ENCODE assay signal across 8 cellular contexts in the genomic region with DNA sequence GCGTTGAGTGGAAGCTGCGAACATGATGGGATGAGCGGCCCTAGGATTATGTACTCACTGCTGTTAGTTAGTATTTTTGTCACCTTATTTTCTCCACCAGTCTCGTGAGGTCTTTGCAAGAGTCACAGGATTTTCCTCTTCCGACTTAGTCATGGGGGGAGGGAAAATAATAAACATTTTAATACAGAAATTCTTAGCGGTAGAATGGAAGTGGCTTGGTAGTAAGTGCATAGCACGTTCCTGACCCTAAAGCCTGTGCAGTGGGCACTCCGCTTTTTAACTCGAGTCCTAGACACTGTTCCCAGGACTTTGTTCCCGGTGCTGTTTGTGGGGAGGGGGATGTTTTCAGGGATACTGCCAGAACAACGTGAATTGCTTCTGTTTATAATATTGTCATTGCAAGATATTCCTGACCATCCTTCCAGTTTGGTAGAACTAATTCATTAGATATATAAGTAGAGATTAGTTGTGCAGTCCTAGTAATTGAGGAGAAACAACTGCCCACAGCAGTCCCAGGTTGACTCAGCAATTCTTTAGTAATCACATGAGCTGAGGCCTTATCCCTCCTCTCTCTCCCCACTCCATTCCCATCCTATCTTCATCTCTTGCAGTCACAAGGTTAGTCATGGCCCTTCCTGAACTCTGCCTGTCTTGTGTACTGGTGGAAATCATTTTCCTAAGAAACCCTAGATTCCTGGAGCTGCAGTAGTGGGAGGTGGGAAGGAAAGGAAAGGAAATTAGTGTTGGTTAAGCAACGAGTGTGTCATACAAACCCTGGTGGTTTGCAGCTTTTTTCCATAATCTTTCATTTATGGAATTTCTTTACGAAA. TPM values are rescaled to one million over a fixed set of nuclear protein-coding genes. Genes with fewer than 3 reads are reported as not detected.
DNase-seq lines count a peak whose midpoint lies in the region; ATAC-seq, FAIRE-seq and TF ChIP-seq lines count a peak whose summit lies in the region.

No MANE protein-coding gene starts in this region.

- H3K9me3 ChIP-seq in IMR-90 (ENCODE audit: control insufficient read depth, insufficient read depth, low read length) (no peaks in the 10 kb centered on the region), K562 (replicated peaks; ENCODE audit: control insufficient read depth, insufficient read depth, low read depth, low read length) (no peaks in the 10 kb centered on the region)

- BruUV-seq in IMR-90 (replicated peaks; lab: Mats Ljungman, UMichigan), result no TSS peak
- no TSS peak for BruUV-seq in K562 (replicated peaks; lab: Mats Ljungman, UMichigan)

- no peak overlapping the region for H3K4me3 Mint-ChIP-seq in natural killer cell treated with Interleukin-12 subunit alpha and Interleukin-12 subunit beta and Interleukin-15 and Interleukin-18, amount 100 ng/mL, for 72 hours

- peaks cover 3% of the 10 kb centered on the region; the same call in 1 of the 2 replicates for H3K9me1 ChIP-seq in IMR-90 (ENCODE audit: insufficient read depth, low read length)
- no peaks in the 10 kb centered on the region for H3K9me1 ChIP-seq in K562 (ENCODE audit: control insufficient read depth, insufficient read depth, low read length)

- H2AK5ac ChIP-seq in IMR-90 (ENCODE audit: low read depth, low read length), result peak overlapping the region; percentile 72; the same call in 1 of the 2 replicates

- POLR2A ChIA-PET in IMR-90 (lab: Charles Lee; ENCODE audit: unreplicated experiment) (interaction anchor here (0.6 to 1.0 kb wide), 4 partner anchors 172 to 300 kb away, joined by 3 to 8 read pairs (median 4); a partner anchor contains a TSS), K562 (lab: Yijun Ruan, JAX) (interaction anchor here (0.6 to 0.9 kb wide), 4 partner anchors 10 to 259 kb away, joined by 3 to 5 read pairs (median 3); no protein-coding TSS in a partner anchor)

- H3K4ac ChIP-seq in IMR-90 (ENCODE audit: low read depth, low read length), result peak overlapping the region; percentile 81

- DNase-seq in GM04503 (ENCODE audit: low read depth) (peak; percentile 53), IMR-90 (peak; percentile 94), K562 (ENCODE audit: extremely low read depth in 1 of 4, low spot score in 3 of 4) (peak; percentile 20 to 71 (median 36)), left kidney (ENCODE audit: low read depth, low spot score) (peak; percentile 23), urothelium cell line (ENCODE audit: low spot score) (peak; percentile 44), left lobe of liver (ENCODE audit: low spot score) (no peak)
- no peak for DNase-seq in natural killer cell treated with Interleukin-12 subunit alpha and Interleukin-12 subunit beta and Interleukin-15 and Interleukin-18, amount 100 ng/mL, for 72 hours (ENCODE audit: low spot score)

- intact Hi-C loops in IMR-90 (cut with micrococcal nuclease), result loop anchor here (1.0 to 5.0 kb wide), 7 partner anchors 45 to 357 kb away; a partner anchor contains a TSS
- intact Hi-C loops in K562 (cut with micrococcal nuclease), result loop anchor here (5.0 kb wide), 1 partner anchor 45 kb away; no protein-coding TSS in a partner anchor

- H2BK20ac ChIP-seq in IMR-90 (ENCODE audit: low read depth, low read length), result peak overlapping the region; percentile 70; the same call in 1 of the 2 replicates

- peak overlapping the region; percentile 62 to 84; a peak in 3 of 4 replicates for H4K8ac ChIP-seq in IMR-90 (ENCODE audit: low read depth in 2 of 2, low read length in 2 of 2)

- no peak overlapping the region for H3K27ac Mint-ChIP-seq in natural killer cell treated with Interleukin-12 subunit alpha and Interleukin-12 subunit beta and Interleukin-15 and Interleukin-18, amount 100 ng/mL, for 72 hours

- H3K4me3 ChIP-seq in IMR-90 (ENCODE audit: insufficient read depth, low read depth, low read length) (peak overlapping the region; percentile 83), K562 (peak overlapping the region; percentile 84)

- no peak for TF ChIP-seq CTCF in IMR-90 (conservative IDR thresholded peaks at IDR 0.05; ENCODE audit: low read depth, low read length)
- no peak for TF ChIP-seq CTCF in K562 (IDR thresholded peaks at IDR 0.05 in 2 of 3, conservative IDR thresholded peaks at IDR 0.05 in 1 of 3; ENCODE audit: insufficient read depth in 2 of 3, low read depth in 1 of 3, low read length in 3 of 3)

- in situ Hi-C loops in IMR-90 (cut with MboI; ENCODE audit: low sequenced_read_pairs), result loop anchor here (5.0 to 25.0 kb wide), 3 partner anchors 260 to 345 kb away; a partner anchor contains a TSS
- in situ Hi-C loops in K562 (cut with MboI), result no loop called here

- H3K9ac ChIP-seq in IMR-90 (ENCODE audit: low read depth, low read length) (peak overlapping the region; percentile 87), K562 (ENCODE audit: insufficient read depth in 1 of 2, low read depth in 2 of 2, low read length in 2 of 2) (peak overlapping the region; percentile 93 to 95)

- H3K79me2 ChIP-seq in K562 (ENCODE audit: control insufficient read depth, insufficient read depth, low read length), result peaks cover 81% of the 10 kb centered on the region

- peak overlapping the region; percentile 83 for H2BK5ac ChIP-seq in IMR-90 (ENCODE audit: low read depth, low read length, poor library complexity, severe bottlenecking)

- no CpG with 5 or more reads among the region's 13 CpGs for WGBS in IMR-90 (ENCODE audit: extremely low coverage in 2 of 2, insufficient read length in 1 of 2), 2 experiments
- 2% methylated on average over 12 of the region's 13 CpGs for WGBS in K562 (ENCODE audit: insufficient coverage, low coverage, missing lambda C conversion rate)

- H3K36me3 ChIP-seq in IMR-90 (ENCODE audit: control insufficient read depth, insufficient read depth, low read length) (peaks cover 8% of the 10 kb centered on the region), K562 (ENCODE audit: control insufficient read depth, insufficient read depth, low read length) (peaks cover 55% of the 10 kb centered on the region; the same call in 2 of the 3 replicates)

- ATAC-seq in IMR-90 (ENCODE audit: low read depth) (peak; percentile 64), K562 (peak; percentile 72), left lobe of liver (no peak)
- no peak for ATAC-seq in activated CD4-positive, CD25-positive, alpha-beta regulatory T cell treated with anti-CD3 and anti-CD28 coated beads, Interleukin-2, amount 50 U/mL, for 24 hours
- no peak for ATAC-seq in natural killer cell treated with Interleukin-12 subunit alpha and Interleukin-12 subunit beta and Interleukin-15 and Interleukin-18, amount 100 ng/mL, for 72 hours

- CTCF ChIA-PET in IMR-90 (lab: Yijun Ruan, JAX), result interaction anchor here (1.1 kb wide), 1 partner anchor 14 kb away, joined by 4 read pairs; no protein-coding TSS in a partner anchor
- CTCF ChIA-PET in K562 (lab: Yijun Ruan, JAX; ENCODE audit: low intra/inter-chr PET ratio), result no interaction called here

- H3K4me1 Mint-ChIP-seq in natural killer cell treated with Interleukin-12 subunit alpha and Interleukin-12 subunit beta and Interleukin-15 and Interleukin-18, amount 100 ng/mL, for 72 hours (ENCODE audit: low read depth in 2 of 2), result peaks cover 4 to 9% of the 10 kb centered on the region in 2 donors

- H3K9me3 Mint-ChIP-seq in natural killer cell treated with Interleukin-12 subunit alpha and Interleukin-12 subunit beta and Interleukin-15 and Interleukin-18, amount 100 ng/mL, for 72 hours, result no peaks in the 10 kb centered on the region

- peak overlapping the region; percentile 2; the same call in 2 of the 3 replicates for H2BK15ac ChIP-seq in IMR-90 (ENCODE audit: low read depth, low read length)

- H3K56ac ChIP-seq in IMR-90 (ENCODE audit: extremely low read depth, insufficient read depth, low read length), result peak overlapping the region; percentile 74

- H2AK9ac ChIP-seq in IMR-90 (replicated peaks; ENCODE audit: low read depth, low read length, poor library complexity), result peak overlapping the region; percentile 94

- peak overlapping the region; percentile 67 for H2BK120ac ChIP-seq in IMR-90 (ENCODE audit: low read depth, low read length)

- H4K91ac ChIP-seq in IMR-90 (ENCODE audit: insufficient read depth, low read depth, low read length), result peak overlapping the region; percentile 34

- dilution Hi-C loops in IMR-90 (cut with HindIII; ENCODE audit: low sequenced_read_pairs, unreplicated experiment), result no loop called here

- no peaks in the 10 kb centered on the region for H3K27me3 Mint-ChIP-seq in natural killer cell treated with Interleukin-12 subunit alpha and Interleukin-12 subunit beta and Interleukin-15 and Interleukin-18, amount 100 ng/mL, for 72 hours

- peak overlapping the region; percentile 34 for H4K5ac ChIP-seq in IMR-90 (ENCODE audit: low read depth, low read length)

- H2AFZ ChIP-seq in IMR-90 (replicated peaks; ENCODE audit: low read length, poor library complexity), result peak overlapping the region; percentile 98
- peak overlapping the region; percentile 96 for H2AFZ ChIP-seq in K562 (ENCODE audit: low read depth, low read length)

- H3K4me2 ChIP-seq in IMR-90 (ENCODE audit: low read depth, low read length) (peak overlapping the region; percentile 93), K562 (ENCODE audit: insufficient read depth, low read length) (peak overlapping the region; percentile 81)

- H4K20me1 ChIP-seq in IMR-90 (ENCODE audit: insufficient read depth, low read length) (no peaks in the 10 kb centered on the region), K562 (replicated peaks; ENCODE audit: control insufficient read depth, insufficient read depth, low read length) (no peaks in the 10 kb centered on the region)

- FAIRE-seq in K562 (lab: Jason Lieb, UNC), result peak; percentile 86
- peak; percentile 48 for FAIRE-seq in urothelium cell line (lab: Jason Lieb, UNC)

- H3K23ac ChIP-seq in IMR-90 (ENCODE audit: low read depth, low read length), result peak overlapping the region; percentile 84

- TF ChIP-seq RAD21 in IMR-90 (IDR thresholded peaks at IDR 0.05; ENCODE audit: low read length) (peak; percentile 4; the same call in 1 of the 2 replicates), K562 (CRISPR knock-in tag; conservative IDR thresholded peaks at IDR 0.05 in 1 of 2, IDR thresholded peaks at IDR 0.05 in 1 of 2) (no peak)

- H3K4me1 ChIP-seq in IMR-90 (ENCODE audit: control insufficient read depth, insufficient read depth, low read length) (no peaks in the 10 kb centered on the region; the same call in 1 of the 2 replicates), K562 (replicated peaks in 1 of 2; ENCODE audit: control insufficient read depth in 2 of 2, insufficient read depth in 2 of 2, low read length in 2 of 2) (peaks cover 0 to 8% of the 10 kb centered on the region in 2 experiments; a peak in 3 of 5 replicates)

- H3K27me3 ChIP-seq in IMR-90 (ENCODE audit: control insufficient read depth, insufficient read depth, low read length), result no peaks in the 10 kb centered on the region
- H3K27me3 ChIP-seq in K562 (ENCODE audit: control insufficient read depth in 2 of 2, insufficient read depth in 2 of 2, low read length in 2 of 2), result no peaks in the 10 kb centered on the region

- no peaks in the 10 kb centered on the region for H3K36me3 Mint-ChIP-seq in natural killer cell treated with Interleukin-12 subunit alpha and Interleukin-12 subunit beta and Interleukin-15 and Interleukin-18, amount 100 ng/mL, for 72 hours

- H3K79me1 ChIP-seq in IMR-90 (ENCODE audit: low read depth in 1 of 2, low read length in 2 of 2), result peaks cover 16 to 60% of the 10 kb centered on the region in 2 experiments

- TF ChIP-seq POLR2A in IMR-90 (IDR thresholded peaks at IDR 0.05; ENCODE audit: low read depth, low read length), result peak; percentile 44
- TF ChIP-seq POLR2A in K562 (conservative IDR thresholded peaks at IDR 0.05), result no peak; the same call in 1 of the 2 replicates

- peak overlapping the region; percentile 89 for H3K27ac ChIP-seq in IMR-90 (ENCODE audit: insufficient read depth, low read length)
- H3K27ac ChIP-seq in K562 (ENCODE audit: extremely low read depth, low read depth, low read length), result peak overlapping the region; percentile 86

- peak overlapping the region; percentile 58 for H3K18ac ChIP-seq in IMR-90 (ENCODE audit: low read depth, low read length)

- peak overlapping the region; percentile 87 for H3K14ac ChIP-seq in IMR-90 (replicated peaks; ENCODE audit: low read depth, low read length)

- peak; percentile 60 for TF ChIP-seq EP300 in K562 (IDR thresholded peaks at IDR 0.05; ENCODE audit: low read length)

RNA-seq across cellular contexts. Expression of a gene that starts 0.8 kb away (rescaled TPM):
- total RNA-seq in IMR-90 (2012; rRNA removed) (18.3 and 38.9 TPM in 2 replicates), K562 (2014; rRNA removed) (10.0 and 16.5 TPM in 2 replicates), K562 (2014; rRNA removed; fragmentation: Illumina TruSeq; extraction: Trizol) (19.6 and 23.7 TPM in 2 replicates), K562 (2015; rRNA removed; fragmentation: Illumina TruSeq; extraction: Trizol) (35.3 and 40.3 TPM in 2 replicates), K562 (2021) (9.8 and 14.6 TPM in 2 replicates), left lobe of liver (3.1 TPM)
- polyA plus RNA-seq in IMR-90 (2012; rRNA removed) (12.1 and 15.5 TPM in 2 replicates), K562 (2011; rRNA removed) (15.7 and 17.6 TPM in 2 replicates), K562 (2014; fragmentation: Illumina TruSeq; extraction: Trizol) (12.5 and 16.1 TPM in 2 replicates), K562 (2014; fragmentation: Nextera tagmentation; extraction: Ambion mirVana) (10 to 100 TPM; 34.6 to 38.7 TPM), K562 (2014; rRNA removed) (12.7 and 13.2 TPM in 2 replicates)
- polyA plus RNA-seq in IMR-90 (2012; cell fraction: cytosol; rRNA removed), result 3.2 and 5.1 TPM in 2 replicates
- polyA plus RNA-seq in IMR-90 (2012; cell fraction: nucleus; rRNA removed; ENCODE audit: low replicate concordance), result 10.6 and 31.2 TPM in 2 replicates
- total RNA-seq in K562 (2011; cell fraction: chromatin; rRNA removed; ENCODE audit: low replicate concordance), result 27.6 and 96.5 TPM in 2 replicates
- 12.3 and 18.2 TPM in 2 replicates for total RNA-seq in K562 (2011; cell fraction: nucleolus; rRNA removed)
- 43.3 and 56.6 TPM in 2 replicates for total RNA-seq in K562 (2011; cell fraction: nucleoplasm; rRNA removed)
- 4.2 and 11.4 TPM in 2 replicates for polyA plus RNA-seq in K562 (2011; cell fraction: cytosol; rRNA removed)
- 11.3 and 24.9 TPM in 2 replicates for polyA plus RNA-seq in K562 (2011; cell fraction: nucleus; rRNA removed)
- polyA plus RNA-seq in K562 (2012), result 23.7 and 25.9 TPM in 2 replicates
- 23.5 and 30.1 TPM in 2 replicates for polyA minus RNA-seq in K562 (2011; rRNA and poly(A)+ RNA removed)
- 7.0 and 9.6 TPM in 2 replicates for polyA minus RNA-seq in K562 (2011; cell fraction: cytosol; rRNA and poly(A)+ RNA removed)
- 21.9 and 46.2 TPM in 2 replicates for polyA minus RNA-seq in K562 (2011; cell fraction: nucleus; rRNA and poly(A)+ RNA removed)
- 1 to 10 TPM; 5.1 to 9.1 TPM for total RNA-seq in natural killer cell treated with Interleukin-12 subunit alpha and Interleukin-12 subunit beta and Interleukin-15 and Interleukin-18, amount 100 ng/mL, for 72 hours

RNA-seq across cellular contexts. Expression of a gene that starts 1.0 kb away (rescaled TPM):
- total RNA-seq in IMR-90 (2012; rRNA removed), result 10.4 and 15.6 TPM in 2 replicates
- polyA plus RNA-seq in IMR-90 (2012; rRNA removed), result 4.0 and 5.0 TPM in 2 replicates
- 0.90 and 2.0 TPM in 2 replicates for polyA plus RNA-seq in IMR-90 (2012; cell fraction: cytosol; rRNA removed)
- 0.46 and 3.1 TPM in 2 replicates for polyA plus RNA-seq in IMR-90 (2012; cell fraction: nucleus; rRNA removed; ENCODE audit: low replicate concordance)
- total RNA-seq in K562 (2011; cell fraction: chromatin; rRNA removed; ENCODE audit: low replicate concordance), result 2.5 and 13.8 TPM in 2 replicates
- 2.1 and 4.8 TPM in 2 replicates for total RNA-seq in K562 (2011; cell fraction: nucleolus; rRNA removed)
- total RNA-seq in K562 (2011; cell fraction: nucleoplasm; rRNA removed), result 5.3 and 7.5 TPM in 2 replicates
- 9.4 and 10.0 TPM in 2 replicates for total RNA-seq in K562 (2014; rRNA removed)
- 18.7 and 22.4 TPM in 2 replicates for total RNA-seq in K562 (2014; rRNA removed; fragmentation: Illumina TruSeq; extraction: Trizol)
- total RNA-seq in K562 (2015; rRNA removed; fragmentation: Illumina TruSeq; extraction: Trizol), result 13.5 and 13.8 TPM in 2 replicates
- total RNA-seq in K562 (2021), result 15.1 and 18.4 TPM in 2 replicates
- polyA plus RNA-seq in K562 (2011; rRNA removed), result 10.2 and 11.7 TPM in 2 replicates
- 2.3 and 4.0 TPM in 2 replicates for polyA plus RNA-seq in K562 (2011; cell fraction: cytosol; rRNA removed)
- polyA plus RNA-seq in K562 (2011; cell fraction: nucleus; rRNA removed), result 7.0 and 9.5 TPM in 2 replicates
- 8.8 and 10.6 TPM in 2 replicates for polyA plus RNA-seq in K562 (2012)
- polyA plus RNA-seq in K562 (2014; fragmentation: Illumina TruSeq; extraction: Trizol), result 13.7 and 17.7 TPM in 2 replicates
- polyA plus RNA-seq in K562 (2014; fragmentation: Nextera tagmentation; extraction: Ambion mirVana), result 10 to 100 TPM; 17.3 to 20.0 TPM
- 8.4 and 16.4 TPM in 2 replicates for polyA plus RNA-seq in K562 (2014; rRNA removed)
- polyA minus RNA-seq in K562 (2011; rRNA and poly(A)+ RNA removed), result 14.3 and 16.0 TPM in 2 replicates
- 5.7 and 7.3 TPM in 2 replicates for polyA minus RNA-seq in K562 (2011; cell fraction: cytosol; rRNA and poly(A)+ RNA removed)
- 8.9 and 24.4 TPM in 2 replicates for polyA minus RNA-seq in K562 (2011; cell fraction: nucleus; rRNA and poly(A)+ RNA removed)
- total RNA-seq in natural killer cell treated with Interleukin-12 subunit alpha and Interleukin-12 subunit beta and Interleukin-15 and Interleukin-18, amount 100 ng/mL, for 72 hours, result 10 to 100 TPM in 1 of 2 donors, 1 to 10 TPM in 1; 6.1 to 15.0 TPM
- total RNA-seq in left lobe of liver, result 5.6 TPM

Comparison
In these comparisons a context has a peak if more than half of its experiments do, and no peak if none do; other contexts are left out.
1. DNase-seq: peak in GM04503 (single experiment), IMR-90 (single experiment), K562 (4 of 4), left kidney (single experiment) and urothelium cell line (single experiment); none in natural killer cell treated with Interleukin-12 subunit alpha and Interleukin-12 subunit beta and Interleukin-15 and Interleukin-18, amount 100 ng/mL, for 72 hours (single experiment) and left lobe of liver (single experiment).
2. ATAC-seq: peak in IMR-90 (single experiment) and K562 (single experiment); none in activated CD4-positive, CD25-positive, alpha-beta regulatory T cell treated with anti-CD3 and anti-CD28 coated beads, Interleukin-2, amount 50 U/mL, for 24 hours (0 of 2), natural killer cell treated with Interleukin-12 subunit alpha and Interleukin-12 subunit beta and Interleukin-15 and Interleukin-18, amount 100 ng/mL, for 72 hours (0 of 2) and left lobe of liver (single experiment).